ENCODE assay signal across 8 cellular contexts in genomic region chr5:13322769-13323168, GRCh38.
"Had no signal": no experiment of that assay in that cellular context is flagged by ENCODE, and none has a peak within 500 bp of the region (broad histone marks: within the 10 kb centered on the region; RNA-seq: fewer than 3 reads in every experiment).

No MANE protein-coding gene starts in this region.

- H3K27me3 Mint-ChIP-seq: IgD-negative memory B cell had no signal

- H3K4me1 Mint-ChIP-seq: IgD-negative memory B cell had no signal

- H3K9me3 ChIP-seq: HAP-1 had no signal

- H3K36me3 Mint-ChIP-seq: IgD-negative memory B cell had no signal

- DNase-seq: GM23248, GOT3, H7, HFFc6 had no signal

- FAIRE-seq: HepG2 had no signal

- H3K36me3 ChIP-seq: HAP-1 had no signal

- H3K4me3 ChIP-seq: GM23248, HAP-1 had no signal

- H3K27ac Mint-ChIP-seq: HFFc6, IgD-negative memory B cell had no signal

- ATAC-seq: HCT116, HepG2 had no signal

- H3K9ac ChIP-seq: GM23248 had no signal

- H3K27ac ChIP-seq: GM23248 had no signal

- H3K4me3 Mint-ChIP-seq: HFFc6, IgD-negative memory B cell had no signal

- H2AFZ ChIP-seq: GM23248 had no signal

- H3K4me1 ChIP-seq: HAP-1 had no signal
